In the genomic region with DNA sequence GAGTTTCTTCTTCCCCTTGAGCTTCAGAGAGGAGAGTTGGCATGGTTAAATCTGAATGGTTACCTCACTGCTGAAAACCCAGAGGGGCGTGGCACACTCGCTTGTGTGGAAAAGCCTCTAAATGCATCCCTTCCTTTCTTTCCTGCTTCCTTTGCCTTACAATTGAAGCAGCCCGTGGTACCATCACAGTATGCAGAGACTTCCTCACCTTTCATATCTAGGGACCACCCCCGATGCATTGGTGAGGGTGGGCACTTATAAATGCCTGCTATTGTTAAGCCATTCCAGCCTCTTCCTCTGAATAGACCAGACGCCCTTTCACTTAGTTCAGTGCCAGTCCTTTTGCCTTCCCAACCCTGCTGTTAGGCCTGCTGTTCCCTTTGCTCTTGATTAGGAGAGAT, we compare ENCODE assay signal across 17 cellular contexts. TPM values are rescaled to one million over a fixed set of nuclear protein-coding genes. Genes with fewer than 3 reads are reported as not detected.
DNase-seq lines count a peak whose midpoint lies in the region; ATAC-seq and TF ChIP-seq lines count a peak whose summit lies in the region.
"Had no signal": no experiment of that assay in that cellular context is flagged by ENCODE, and none has a peak within 500 bp of the region (broad histone marks: within the 10 kb centered on the region; RNA-seq: fewer than 3 reads in every experiment).

No MANE protein-coding gene starts in this region.

- peaks cover 12% of the 10 kb centered on the region for H3K36me3 Mint-ChIP-seq in activated naive CD8-positive, alpha-beta T cell
- H3K36me3 Mint-ChIP-seq in activated naive CD8-positive, alpha-beta T cell treated with anti-CD3 and anti-CD28 coated beads for 36 hours = peaks cover 4% of the 10 kb centered on the region
- peaks cover 16% of the 10 kb centered on the region for H3K36me3 Mint-ChIP-seq in memory B cell

- whole genome bisulfite sequencing in aorta, 2 donors = 39 to 52% methylated on average over 5 of the region's 5 CpGs

- ATAC-seq in memory B cell (ENCODE audit: low read depth) (no peak), aorta (ENCODE audit: low FRiP score) (peak; percentile 47), HG03442 (IDR thresholded peaks at IDR 0.05; ENCODE audit: unreplicated experiment) (no peak)
- ATAC-seq: left lung had no signal

- H3K27ac ChIP-seq in aorta (ENCODE audit: low read depth in 1 of 2, low read length in 2 of 2) (peak overlapping the region; percentile 11 to 20), colonic mucosa (no peak overlapping the region)

- H3K9me3 Mint-ChIP-seq in activated naive CD8-positive, alpha-beta T cell (ENCODE audit: low read depth) = no peaks in the 10 kb centered on the region
- H3K9me3 Mint-ChIP-seq in activated naive CD8-positive, alpha-beta T cell treated with anti-CD3 and anti-CD28 coated beads for 36 hours = no peaks in the 10 kb centered on the region
- H3K9me3 Mint-ChIP-seq in memory B cell = peaks cover 2% of the 10 kb centered on the region
- H3K9me3 Mint-ChIP-seq: activated naive CD4-positive, alpha-beta T cell treated with anti-CD3 and anti-CD28 coated beads, Interleukin-2, amount 50 U/mL, for 24 hours had no signal

- H3K27me3 ChIP-seq in aorta (ENCODE audit: control insufficient read depth in 1 of 2, insufficient read depth in 2 of 2, low read length in 1 of 2) (no peaks in the 10 kb centered on the region), colonic mucosa (no peaks in the 10 kb centered on the region)
- H3K27me3 ChIP-seq: left lung, neutrophil had no signal

- H3K27me3 Mint-ChIP-seq in activated naive CD8-positive, alpha-beta T cell = no peaks in the 10 kb centered on the region
- H3K27me3 Mint-ChIP-seq in activated naive CD8-positive, alpha-beta T cell treated with anti-CD3 and anti-CD28 coated beads for 36 hours = no peaks in the 10 kb centered on the region
- H3K27me3 Mint-ChIP-seq in memory B cell = no peaks in the 10 kb centered on the region
- H3K27me3 Mint-ChIP-seq: activated naive CD4-positive, alpha-beta T cell treated with anti-CD3 and anti-CD28 coated beads, Interleukin-2, amount 50 U/mL, for 24 hours had no signal

- H3K36me3 ChIP-seq in aorta (ENCODE audit: control insufficient read depth in 1 of 2, insufficient read depth in 2 of 2, low read length in 1 of 2) (peaks cover 4 to 8% of the 10 kb centered on the region in 2 donors), colonic mucosa (no peaks in the 10 kb centered on the region)

- no peak for DNase-seq in activated naive CD8-positive, alpha-beta T cell treated with anti-CD3 and anti-CD28 coated beads for 36 hours
- DNase-seq in cerebellum (ENCODE audit: low spot score) = peak; percentile 74
- DNase-seq in memory B cell (ENCODE audit: low spot score in 2 of 2) = no peak
- no peak for DNase-seq in aorta
- DNase-seq in DMS114 treated with DMSO at 0.1 percent for 48 hours (lab: John Stamatoyannopoulos, UW; ENCODE audit: unreplicated experiment) = no peak
- no peak for DNase-seq in colonic mucosa
- DNase-seq: ACHN, DND-41, GOT3, left lung, NCI-H2171, OCI-M1, SW 1271 had no signal

- H3K4me3 ChIP-seq in aorta (ENCODE audit: low read length in 2 of 2) (no peak overlapping the region), colonic mucosa (no peak overlapping the region)
- H3K4me3 ChIP-seq: left lung had no signal

- no peaks in the 10 kb centered on the region for H3K4me1 ChIP-seq in aorta (ENCODE audit: control insufficient read depth in 1 of 2, insufficient read depth in 2 of 2, low read length in 2 of 2)
- no peaks in the 10 kb centered on the region for H3K4me1 ChIP-seq in colonic mucosa

- no peak overlapping the region for H3K9ac ChIP-seq in colonic mucosa (ENCODE audit: low read depth in 2 of 2, low read length in 2 of 2)

- TF ChIP-seq CTCF in colonic mucosa (IDR thresholded peaks at IDR 0.05) = no peak

- H3K4me1 Mint-ChIP-seq in activated naive CD8-positive, alpha-beta T cell (ENCODE audit: low read depth) = peaks cover 25% of the 10 kb centered on the region
- H3K4me1 Mint-ChIP-seq in activated naive CD8-positive, alpha-beta T cell treated with anti-CD3 and anti-CD28 coated beads for 36 hours = peaks cover 18% of the 10 kb centered on the region
- peaks cover 36% of the 10 kb centered on the region for H3K4me1 Mint-ChIP-seq in memory B cell

- H3K27ac Mint-ChIP-seq in activated naive CD8-positive, alpha-beta T cell = peak overlapping the region; percentile 59
- no peak overlapping the region for H3K27ac Mint-ChIP-seq in activated naive CD8-positive, alpha-beta T cell treated with anti-CD3 and anti-CD28 coated beads for 36 hours
- peak overlapping the region; percentile 89 for H3K27ac Mint-ChIP-seq in memory B cell

- no peak overlapping the region for H3K4me3 Mint-ChIP-seq in activated naive CD8-positive, alpha-beta T cell
- H3K4me3 Mint-ChIP-seq in activated naive CD8-positive, alpha-beta T cell treated with anti-CD3 and anti-CD28 coated beads for 36 hours = no peak overlapping the region
- H3K4me3 Mint-ChIP-seq in memory B cell = no peak overlapping the region

- intact Hi-C loops in aorta (cut with DNase I) (no loop called here), colonic mucosa (cut with DNase I) (no loop called here)

- H3K9me3 ChIP-seq in aorta (ENCODE audit: control insufficient read depth, low read length) (no peaks in the 10 kb centered on the region), colonic mucosa (no peaks in the 10 kb centered on the region)
- H3K9me3 ChIP-seq: left lung, neutrophil had no signal

RNA-seq across cellular contexts. Expression of a gene that starts 21.9 kb away (rescaled TPM):
- total RNA-seq in activated naive CD8-positive, alpha-beta T cell treated with anti-CD3 and anti-CD28 coated beads for 36 hours = 10 to 100 TPM; 28.9 to 30.1 TPM
- total RNA-seq in cerebellum (not detected), aorta (1 to 10 TPM in 1 of 2 donors, under 1 TPM in 1; 0.84 to 2.2 TPM), colonic mucosa (1 to 10 TPM; 1.2 to 1.3 TPM)
- 1 to 10 TPM in 1 of 2 donors, not detected in 1; 1.1 TPM for polyA plus RNA-seq in aorta

RNA-seq across cellular contexts. Expression of a gene that starts 52.3 kb away (rescaled TPM):
- 10 to 100 TPM; 11.5 to 12.5 TPM for total RNA-seq in activated naive CD8-positive, alpha-beta T cell treated with anti-CD3 and anti-CD28 coated beads for 36 hours
- 16.7 TPM for total RNA-seq in cerebellum
- 10 to 100 TPM; 55.1 to 58.7 TPM for total RNA-seq in aorta
- 1 to 10 TPM in 1 of 2 donors, under 1 TPM in 1; 0.63 to 2.7 TPM for polyA plus RNA-seq in aorta
- total RNA-seq in colonic mucosa = 10 to 100 TPM; 21.9 to 33.9 TPM

RNA-seq across cellular contexts. Expression of a gene that starts 52.3 kb away (rescaled TPM):
- total RNA-seq in activated naive CD8-positive, alpha-beta T cell treated with anti-CD3 and anti-CD28 coated beads for 36 hours = 10 to 100 TPM; 93.3 to 96.0 TPM
- 80.5 TPM for total RNA-seq in cerebellum
- 10 to 100 TPM; 71.2 to 86.4 TPM for total RNA-seq in aorta
- polyA plus RNA-seq in aorta = 10 to 100 TPM; 31.2 to 66.9 TPM
- 10 to 100 TPM; 52.6 to 73.6 TPM for total RNA-seq in colonic mucosa

Comparison
In these comparisons a context has a peak if more than half of its experiments do, and no peak if none do; other contexts are left out.
1. RNA of a gene that starts 21.9 kb away (total RNA-seq): 28.9 to 30.1 TPM in activated naive CD8-positive, alpha-beta T cell treated with anti-CD3 and anti-CD28 coated beads for 36 hours; 0.84 to 2.2 TPM in aorta, 1.2 to 1.3 TPM in colonic mucosa and not detected in cerebellum (single experiment); every median in the first group is over 4 times any median in the second.